In the genomic region with DNA sequence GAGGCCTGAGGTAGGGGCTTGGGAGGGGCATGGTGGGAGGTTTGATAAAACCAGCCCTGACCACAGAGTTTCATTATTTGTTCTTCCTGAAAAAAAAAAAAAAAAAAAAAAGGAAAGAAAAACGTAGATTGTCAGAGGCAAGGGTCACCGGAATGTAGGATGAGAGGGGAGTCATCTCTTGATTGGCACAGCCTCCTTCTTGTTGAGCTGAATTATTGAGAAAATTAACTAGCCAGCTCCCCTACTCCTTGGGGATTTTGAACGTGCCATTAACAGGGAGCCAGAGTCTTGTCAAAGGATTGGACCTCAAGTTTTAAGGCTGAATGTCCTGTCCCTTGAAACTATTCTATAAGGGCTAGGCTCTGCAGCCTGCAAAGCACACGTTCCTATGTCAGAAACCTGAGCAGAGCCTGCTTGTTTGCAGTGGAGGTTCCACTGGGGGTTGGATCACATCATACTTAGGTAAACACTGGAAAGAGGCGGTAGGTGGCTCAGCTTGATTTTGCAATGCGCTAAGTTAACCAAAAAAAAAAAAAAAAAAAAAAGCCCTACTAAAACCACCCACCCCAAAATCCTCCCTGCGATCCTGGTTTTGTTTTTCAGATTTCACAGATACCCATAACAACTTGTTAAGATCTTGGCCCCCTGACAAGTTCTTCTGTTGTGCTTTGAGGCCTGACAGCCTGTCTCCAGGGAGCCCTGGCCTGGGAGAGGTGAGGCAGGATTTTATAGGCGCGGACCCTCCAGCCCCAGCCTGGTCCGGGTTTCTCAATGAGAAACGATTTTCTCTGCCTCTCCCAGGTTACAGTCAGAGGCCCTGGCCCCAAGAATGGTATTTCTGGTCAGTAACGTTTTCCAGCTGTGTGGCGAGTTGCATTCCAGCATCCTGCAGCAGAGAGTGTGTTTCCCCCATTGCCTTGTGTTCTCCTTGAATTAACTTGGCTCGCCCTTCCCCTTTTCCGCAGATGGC, we compare ENCODE assay signal across 1 cellular context.
TF ChIP-seq lines count a peak whose summit lies in the region.

No MANE protein-coding gene starts in this region.

TF ChIP-seq in HEK293, 187 proteins besides CTCF, POLR2A, EP300 and RAD21 (continued from another document):
- TF ChIP-seq, protein P1, sequence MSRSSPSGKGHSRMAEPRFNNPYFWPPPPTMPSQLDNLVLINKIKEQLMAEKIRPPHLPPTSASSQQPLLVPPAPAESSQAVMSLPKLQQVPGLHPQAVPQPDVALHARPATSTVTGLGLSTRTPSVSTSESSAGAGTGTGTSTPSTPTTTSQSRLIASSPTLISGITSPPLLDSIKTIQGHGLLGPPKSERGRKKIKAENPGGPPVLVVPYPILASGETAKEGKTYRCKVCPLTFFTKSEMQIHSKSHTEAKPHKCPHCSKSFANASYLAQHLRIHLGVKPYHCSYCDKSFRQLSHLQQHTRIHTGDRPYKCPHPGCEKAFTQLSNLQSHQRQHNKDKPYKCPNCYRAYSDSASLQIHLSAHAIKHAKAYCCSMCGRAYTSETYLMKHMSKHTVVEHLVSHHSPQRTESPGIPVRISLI (tag by site-specific recombination; IDR thresholded peaks at IDR 0.05): no peak
- no peak for TF ChIP-seq KLF9 (tag by site-specific recombination; IDR thresholded peaks at IDR 0.05; ENCODE audit: low read depth)
- TF ChIP-seq, protein P2, sequence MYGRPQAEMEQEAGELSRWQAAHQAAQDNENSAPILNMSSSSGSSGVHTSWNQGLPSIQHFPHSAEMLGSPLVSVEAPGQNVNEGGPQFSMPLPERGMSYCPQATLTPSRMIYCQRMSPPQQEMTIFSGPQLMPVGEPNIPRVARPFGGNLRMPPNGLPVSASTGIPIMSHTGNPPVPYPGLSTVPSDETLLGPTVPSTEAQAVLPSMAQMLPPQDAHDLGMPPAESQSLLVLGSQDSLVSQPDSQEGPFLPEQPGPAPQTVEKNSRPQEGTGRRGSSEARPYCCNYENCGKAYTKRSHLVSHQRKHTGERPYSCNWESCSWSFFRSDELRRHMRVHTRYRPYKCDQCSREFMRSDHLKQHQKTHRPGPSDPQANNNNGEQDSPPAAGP (tag by site-specific recombination; IDR thresholded peaks at IDR 0.05): 0 out of 2 replicates have a peak, but pooled peaks have one; percentile 27
- TF ChIP-seq ZNF785 (tag by site-specific recombination; IDR thresholded peaks at IDR 0.05): no peak
- TF ChIP-seq ZNF660 (tag by site-specific recombination; IDR thresholded peaks at IDR 0.05): no peak
- TF ChIP-seq, protein P3, sequence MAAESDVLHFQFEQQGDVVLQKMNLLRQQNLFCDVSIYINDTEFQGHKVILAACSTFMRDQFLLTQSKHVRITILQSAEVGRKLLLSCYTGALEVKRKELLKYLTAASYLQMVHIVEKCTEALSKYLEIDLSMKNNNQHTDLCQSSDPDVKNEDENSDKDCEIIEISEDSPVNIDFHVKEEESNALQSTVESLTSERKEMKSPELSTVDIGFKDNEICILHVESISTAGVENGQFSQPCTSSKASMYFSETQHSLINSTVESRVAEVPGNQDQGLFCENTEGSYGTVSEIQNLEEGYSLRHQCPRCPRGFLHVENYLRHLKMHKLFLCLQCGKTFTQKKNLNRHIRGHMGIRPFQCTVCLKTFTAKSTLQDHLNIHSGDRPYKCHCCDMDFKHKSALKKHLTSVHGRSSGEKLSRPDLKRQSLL (tag by site-specific recombination; IDR thresholded peaks at IDR 0.05): no peak
- no peak for TF ChIP-seq ZNF114 (tag by site-specific recombination; IDR thresholded peaks at IDR 0.05)
- TF ChIP-seq, protein P4, sequence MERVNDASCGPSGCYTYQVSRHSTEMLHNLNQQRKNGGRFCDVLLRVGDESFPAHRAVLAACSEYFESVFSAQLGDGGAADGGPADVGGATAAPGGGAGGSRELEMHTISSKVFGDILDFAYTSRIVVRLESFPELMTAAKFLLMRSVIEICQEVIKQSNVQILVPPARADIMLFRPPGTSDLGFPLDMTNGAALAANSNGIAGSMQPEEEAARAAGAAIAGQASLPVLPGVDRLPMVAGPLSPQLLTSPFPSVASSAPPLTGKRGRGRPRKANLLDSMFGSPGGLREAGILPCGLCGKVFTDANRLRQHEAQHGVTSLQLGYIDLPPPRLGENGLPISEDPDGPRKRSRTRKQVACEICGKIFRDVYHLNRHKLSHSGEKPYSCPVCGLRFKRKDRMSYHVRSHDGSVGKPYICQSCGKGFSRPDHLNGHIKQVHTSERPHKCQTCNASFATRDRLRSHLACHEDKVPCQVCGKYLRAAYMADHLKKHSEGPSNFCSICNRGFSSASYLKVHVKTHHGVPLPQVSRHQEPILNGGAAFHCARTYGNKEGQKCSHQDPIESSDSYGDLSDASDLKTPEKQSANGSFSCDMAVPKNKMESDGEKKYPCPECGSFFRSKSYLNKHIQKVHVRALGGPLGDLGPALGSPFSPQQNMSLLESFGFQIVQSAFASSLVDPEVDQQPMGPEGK (tag by site-specific recombination; IDR thresholded peaks at IDR 0.05): 0 out of 2 replicates have a peak, but pooled peaks have one; percentile 25
- no peak for TF ChIP-seq MYNN (tag by site-specific recombination; IDR thresholded peaks at IDR 0.05; ENCODE audit: borderline replicate concordance)
- TF ChIP-seq ZNF239 (tag by site-specific recombination; IDR thresholded peaks at IDR 0.05): no peak
- peak; percentile 67 for TF ChIP-seq GLIS1 (tag by site-specific recombination; IDR thresholded peaks at IDR 0.05)
- TF ChIP-seq ZSCAN16 (tag by site-specific recombination; IDR thresholded peaks at IDR 0.05): peak; percentile 90
- no peak for TF ChIP-seq ZIC2 (tag by site-specific recombination; IDR thresholded peaks at IDR 0.05)
- no peak for TF ChIP-seq ZNF596 (tag by site-specific recombination; IDR thresholded peaks at IDR 0.05)
- TF ChIP-seq, protein P5, sequence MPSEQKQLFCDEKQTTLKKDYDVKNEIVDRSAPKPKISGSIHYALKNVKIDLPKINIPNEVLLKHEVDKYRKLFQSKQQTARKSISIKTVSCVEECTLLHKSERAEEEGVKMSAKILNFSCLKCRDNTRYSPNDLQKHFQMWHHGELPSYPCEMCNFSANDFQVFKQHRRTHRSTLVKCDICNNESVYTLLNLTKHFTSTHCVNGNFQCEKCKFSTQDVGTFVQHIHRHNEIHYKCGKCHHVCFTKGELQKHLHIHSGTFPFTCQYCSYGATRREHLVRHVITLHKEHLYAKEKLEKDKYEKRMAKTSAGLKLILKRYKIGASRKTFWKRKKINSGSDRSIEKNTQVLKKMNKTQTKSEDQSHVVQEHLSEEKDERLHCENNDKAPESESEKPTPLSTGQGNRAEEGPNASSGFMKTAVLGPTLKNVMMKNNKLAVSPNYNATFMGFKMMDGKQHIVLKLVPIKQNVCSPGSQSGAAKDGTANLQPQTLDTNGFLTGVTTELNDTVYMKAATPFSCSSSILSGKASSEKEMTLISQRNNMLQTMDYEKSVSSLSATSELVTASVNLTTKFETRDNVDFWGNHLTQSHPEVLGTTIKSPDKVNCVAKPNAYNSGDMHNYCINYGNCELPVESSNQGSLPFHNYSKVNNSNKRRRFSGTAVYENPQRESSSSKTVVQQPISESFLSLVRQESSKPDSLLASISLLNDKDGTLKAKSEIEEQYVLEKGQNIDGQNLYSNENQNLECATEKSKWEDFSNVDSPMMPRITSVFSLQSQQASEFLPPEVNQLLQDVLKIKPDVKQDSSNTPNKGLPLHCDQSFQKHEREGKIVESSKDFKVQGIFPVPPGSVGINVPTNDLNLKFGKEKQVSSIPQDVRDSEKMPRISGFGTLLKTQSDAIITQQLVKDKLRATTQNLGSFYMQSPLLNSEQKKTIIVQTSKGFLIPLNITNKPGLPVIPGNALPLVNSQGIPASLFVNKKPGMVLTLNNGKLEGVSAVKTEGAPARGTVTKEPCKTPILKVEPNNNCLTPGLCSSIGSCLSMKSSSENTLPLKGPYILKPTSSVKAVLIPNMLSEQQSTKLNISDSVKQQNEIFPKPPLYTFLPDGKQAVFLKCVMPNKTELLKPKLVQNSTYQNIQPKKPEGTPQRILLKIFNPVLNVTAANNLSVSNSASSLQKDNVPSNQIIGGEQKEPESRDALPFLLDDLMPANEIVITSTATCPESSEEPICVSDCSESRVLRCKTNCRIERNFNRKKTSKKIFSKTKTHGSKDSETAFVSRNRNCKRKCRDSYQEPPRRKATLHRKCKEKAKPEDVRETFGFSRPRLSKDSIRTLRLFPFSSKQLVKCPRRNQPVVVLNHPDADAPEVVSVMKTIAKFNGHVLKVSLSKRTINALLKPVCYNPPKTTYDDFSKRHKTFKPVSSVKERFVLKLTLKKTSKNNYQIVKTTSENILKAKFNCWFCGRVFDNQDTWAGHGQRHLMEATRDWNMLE (tag by site-specific recombination; conservative IDR thresholded peaks at IDR 0.05; ENCODE audit: low read depth): no peak
- no peak for TF ChIP-seq ZNF623 (tag by site-specific recombination; IDR thresholded peaks at IDR 0.05)
- no peak for TF ChIP-seq ZNF658 (tag by site-specific recombination; IDR thresholded peaks at IDR 0.05)
- TF ChIP-seq, protein P6, sequence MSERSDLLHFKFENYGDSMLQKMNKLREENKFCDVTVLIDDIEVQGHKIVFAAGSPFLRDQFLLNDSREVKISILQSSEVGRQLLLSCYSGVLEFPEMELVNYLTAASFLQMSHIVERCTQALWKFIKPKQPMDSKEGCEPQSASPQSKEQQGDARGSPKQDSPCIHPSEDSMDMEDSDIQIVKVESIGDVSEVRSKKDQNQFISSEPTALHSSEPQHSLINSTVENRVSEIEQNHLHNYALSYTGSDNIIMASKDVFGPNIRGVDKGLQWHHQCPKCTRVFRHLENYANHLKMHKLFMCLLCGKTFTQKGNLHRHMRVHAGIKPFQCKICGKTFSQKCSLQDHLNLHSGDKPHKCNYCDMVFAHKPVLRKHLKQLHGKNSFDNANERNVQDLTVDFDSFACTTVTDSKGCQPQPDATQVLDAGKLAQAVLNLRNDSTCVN (tag by site-specific recombination; optimal IDR thresholded peaks at IDR 0.05): no peak
- no peak for TF ChIP-seq REPIN1 (tag by site-specific recombination; IDR thresholded peaks at IDR 0.05; ENCODE audit: low read depth)
